In the genomic region with DNA sequence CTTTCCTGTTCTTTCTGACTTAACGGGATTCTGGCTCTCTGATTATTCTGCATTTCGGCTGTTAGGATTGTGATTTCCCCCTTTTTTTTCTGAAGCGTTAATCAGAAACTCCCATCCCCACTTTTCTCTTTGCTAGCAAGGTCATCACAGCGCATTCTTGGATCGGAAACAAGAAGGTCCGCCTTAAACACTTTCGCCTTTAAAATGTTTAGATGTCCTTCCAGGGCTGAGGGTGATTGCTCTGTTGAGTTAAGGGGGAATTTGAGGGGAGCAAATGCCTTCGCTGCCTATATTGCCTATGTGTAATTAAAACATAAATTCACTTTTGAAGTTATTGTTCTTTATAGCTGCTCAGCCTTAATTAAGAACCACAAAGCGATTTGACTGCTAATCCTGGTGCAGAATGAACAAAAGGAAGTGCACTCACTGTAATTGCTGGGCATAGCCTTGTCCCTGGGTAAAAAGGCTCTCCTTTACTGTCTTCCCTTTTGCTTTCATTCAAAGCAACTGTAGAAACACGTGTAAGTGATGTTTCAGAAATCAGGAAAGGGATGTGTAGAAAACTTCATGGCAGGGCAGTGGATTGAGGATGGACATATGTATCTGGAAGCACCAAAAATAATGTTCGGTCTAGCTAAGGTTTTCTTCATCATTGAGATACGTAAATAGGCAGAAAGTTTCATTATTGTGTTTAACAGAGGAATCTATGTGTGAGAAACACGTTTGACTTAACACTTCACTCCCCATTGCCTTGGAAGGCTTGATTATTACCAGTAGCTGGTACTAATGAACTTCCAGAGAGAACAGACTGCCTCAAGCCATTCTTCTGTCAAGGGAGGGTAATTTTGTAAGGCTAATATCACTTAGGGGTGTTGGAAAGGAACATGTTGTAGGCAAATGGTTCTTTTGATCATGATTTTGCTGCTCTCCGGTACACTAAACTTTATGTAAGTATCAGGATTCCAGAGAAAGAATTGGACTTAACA, we compare ENCODE assay signal across 9 cellular contexts. TPM values are rescaled to one million over a fixed set of nuclear protein-coding genes. Genes with fewer than 3 reads are reported as not detected.
DNase-seq lines count a peak whose midpoint lies in the region; ATAC-seq and TF ChIP-seq lines count a peak whose summit lies in the region.
"Had no signal": no experiment of that assay in that cellular context is flagged by ENCODE, and none has a peak within 500 bp of the region (broad histone marks: within the 10 kb centered on the region; RNA-seq: fewer than 3 reads in every experiment).

No MANE protein-coding gene starts in this region.

- intact Hi-C loops in dorsolateral prefrontal cortex (cut with DNase I), result no loop called here

- peak overlapping the region; percentile 85 for H3K9ac ChIP-seq in neural cell (ENCODE audit: low read length)

- no peak overlapping the region for H2AFZ ChIP-seq in neural cell (ENCODE audit: low read depth, low read length)

- no peaks in the 10 kb centered on the region for H3K36me3 ChIP-seq in neural cell (ENCODE audit: insufficient read depth, low read length)

- H3K9me2 ChIP-seq in neural cell (ENCODE audit: insufficient read depth, low read length), result no peaks in the 10 kb centered on the region

- TF ChIP-seq EP300 in neural cell (conservative IDR thresholded peaks at IDR 0.05; ENCODE audit: poor library complexity, severe bottlenecking), result no peak

- H3F3A ChIP-seq in neural cell (ENCODE audit: insufficient read depth, low read length, poor library complexity, severe bottlenecking), result peaks cover 4% of the 10 kb centered on the region

- no peak for DNase-seq in GM12864 (ENCODE audit: low read depth)
- peak; percentile 84 for DNase-seq in NCI-H69 (lab: John Stamatoyannopoulos, UW)
- no peak for DNase-seq in dorsolateral prefrontal cortex
- no peak for DNase-seq in NK-92 (lab: John Stamatoyannopoulos, UW; ENCODE audit: unreplicated experiment)
- no peak for DNase-seq in caudate nucleus (lab: John Stamatoyannopoulos, UW)

- TF ChIP-seq CTCF in GM12864 (IDR thresholded peaks at IDR 0.05; ENCODE audit: low read depth, low read length, missing control alignments), result no peak
- TF ChIP-seq CTCF in dorsolateral prefrontal cortex (IDR thresholded peaks at IDR 0.05 in 54 of 56, conservative IDR thresholded peaks at IDR 0.05 in 2 of 56; ENCODE audit: low read depth in 1 of 56, partially characterized antibody in 56 of 56), result no peak
- no peak for TF ChIP-seq CTCF in neural cell (IDR thresholded peaks at IDR 0.05; ENCODE audit: poor library complexity, severe bottlenecking)

- TF ChIP-seq RAD21 in neural cell (conservative IDR thresholded peaks at IDR 0.05), result no peak

- peak overlapping the region; percentile 67 for H3K4me3 ChIP-seq in GM12864 (ENCODE audit: low read depth, low read length)
- H3K4me3 ChIP-seq in dorsolateral prefrontal cortex, result peak overlapping the region; percentile 56 to 87 (median 75)
- H3K4me3 ChIP-seq in neural cell (ENCODE audit: low read length), result peak overlapping the region; percentile 88

- H3K9me3 ChIP-seq in neural cell (ENCODE audit: low read length), result no peaks in the 10 kb centered on the region

- ATAC-seq in GM21447 (IDR thresholded peaks at IDR 0.05; ENCODE audit: unreplicated experiment) (no peak), HG03095 (IDR thresholded peaks at IDR 0.05; ENCODE audit: unreplicated experiment) (no peak)

- peaks cover 3% of the 10 kb centered on the region for H4K20me1 ChIP-seq in neural cell (ENCODE audit: insufficient read depth)

- peaks cover 0 to 29% (median 0%) of the 10 kb centered on the region in 45 donors for H3K27me3 ChIP-seq in dorsolateral prefrontal cortex
- H3K27me3 ChIP-seq in neural cell (ENCODE audit: insufficient read depth, low read depth, low read length), result no peaks in the 10 kb centered on the region

- H3K27ac ChIP-seq in dorsolateral prefrontal cortex, result peak overlapping the region in 36 of 59 donors; percentile 8 to 99 (median 96)
- H3K27ac ChIP-seq in neural cell (ENCODE audit: low read length), result no peak overlapping the region
- H3K27ac ChIP-seq in caudate nucleus (ENCODE audit: low read depth, low read length), result no peak overlapping the region

- H3K4me2 ChIP-seq in neural cell (ENCODE audit: low read length), result peak overlapping the region; percentile 97

- H3K79me2 ChIP-seq in neural cell (replicated peaks; ENCODE audit: insufficient read depth, low read length), result peaks cover 20% of the 10 kb centered on the region

TF ChIP-seq in neural cell, 6 proteins besides CTCF, POLR2A, EP300 and RAD21:
- TF ChIP-seq TAF1 (IDR thresholded peaks at IDR 0.05; ENCODE audit: low read depth) (no peak), MXI1 (conservative IDR thresholded peaks at IDR 0.05; ENCODE audit: poor library complexity, severe bottlenecking) (peak; percentile 66)
TF ChIP-seq in neural cell: peak in this region for 1.

RNA-seq across cellular contexts. Expression of a gene that starts 1.4 kb away (rescaled TPM):
- total RNA-seq in dorsolateral prefrontal cortex, result 10 to 100 TPM; 11.7 to 34.5 (median 20.4) TPM
- polyA plus RNA-seq in neural cell, result 4.2 TPM in 2 replicates
- 20.1 and 22.6 TPM in 2 replicates for polyA minus RNA-seq in neural cell
- total RNA-seq: T-helper 2 cell treated with Interferon-gamma antibody and Interleukin-4, amounts not matched to agents 100 ng/mL and 5 ng/mL, for 36 hours had no signal

Comparison
In these comparisons a context has a peak if more than half of its experiments do, and no peak if none do; other contexts are left out.
1. H3K27ac ChIP-seq: peak in dorsolateral prefrontal cortex (36 of 59); none in neural cell (single experiment) and caudate nucleus (single experiment).
2. Peak in every context shown above with its lines, with median percentiles within 50 percentile points of each other: H3K4me3 ChIP-seq.